In the genomic region with DNA sequence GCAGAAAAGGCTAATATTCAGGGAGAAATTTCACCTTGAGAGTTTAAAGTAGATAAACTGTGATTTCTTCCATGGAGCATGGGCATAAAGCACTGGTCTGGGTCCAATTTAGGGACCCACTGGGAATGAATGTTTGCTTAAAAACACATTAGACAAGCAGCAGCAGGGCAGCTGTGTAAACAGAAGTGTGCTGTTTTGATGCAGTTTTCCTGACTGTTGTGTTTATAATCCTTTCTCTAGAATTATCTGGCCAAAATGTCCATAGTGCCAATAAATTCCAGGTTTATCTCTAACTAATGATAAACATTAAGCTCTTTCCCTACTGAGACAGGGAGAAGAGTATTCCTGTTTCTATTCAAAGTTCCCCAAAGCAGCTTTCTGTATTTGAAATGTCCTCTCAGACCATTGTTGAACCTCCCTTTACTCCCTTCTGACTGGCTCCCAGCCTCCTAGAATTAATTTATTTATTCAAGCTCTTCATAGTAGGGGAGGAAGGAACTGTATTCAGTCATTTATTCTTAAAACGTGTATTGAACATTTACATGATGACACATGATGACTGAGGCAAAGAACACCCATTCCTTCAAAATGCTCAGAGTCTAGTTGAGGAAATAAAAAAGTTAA, we compare ENCODE assay signal across 8 cellular contexts. TPM values are rescaled to one million over a fixed set of nuclear protein-coding genes. Genes with fewer than 3 reads are reported as not detected.
DNase-seq lines count a peak whose midpoint lies in the region; ATAC-seq and TF ChIP-seq lines count a peak whose summit lies in the region.

No MANE protein-coding gene starts in this region.

- H3K36me3 ChIP-seq in IMR-90 (ENCODE audit: control insufficient read depth, insufficient read depth, low read length) (no peaks in the 10 kb centered on the region), iPS-18a (ENCODE audit: control insufficient read depth, low read depth, low read length) (no peaks in the 10 kb centered on the region), stomach smooth muscle (ENCODE audit: control insufficient read depth in 2 of 2, insufficient read depth in 2 of 2, low read length in 2 of 2) (no peaks in the 10 kb centered on the region)

- H3K4me1 ChIP-seq in IMR-90 (ENCODE audit: control insufficient read depth, insufficient read depth, low read length): peaks cover 14% of the 10 kb centered on the region
- H3K4me1 ChIP-seq in iPS-18a (ENCODE audit: control insufficient read depth, low read depth, low read length): peaks cover 12% of the 10 kb centered on the region
- H3K4me1 ChIP-seq in stomach smooth muscle (ENCODE audit: control insufficient read depth, insufficient read depth, low read length): peaks cover 5% of the 10 kb centered on the region

- no TSS peak for BruUV-seq in IMR-90 (replicated peaks; lab: Mats Ljungman, UMichigan)

- no peak for TF ChIP-seq RAD21 in IMR-90 (IDR thresholded peaks at IDR 0.05; ENCODE audit: low read length)

- H2BK20ac ChIP-seq in IMR-90 (ENCODE audit: low read depth, low read length): peak overlapping the region; percentile 99

- H3K9me3 ChIP-seq in IMR-90 (ENCODE audit: control insufficient read depth, insufficient read depth, low read length): no peaks in the 10 kb centered on the region
- H3K9me3 ChIP-seq in iPS-18a (ENCODE audit: control insufficient read depth, low read depth, low read length): no peaks in the 10 kb centered on the region
- H3K9me3 ChIP-seq in stomach smooth muscle (ENCODE audit: control insufficient read depth in 2 of 2, low read length in 2 of 2): no peaks in the 10 kb centered on the region

- TF ChIP-seq POLR2A in IMR-90 (IDR thresholded peaks at IDR 0.05; ENCODE audit: low read depth, low read length): no peak

- peak overlapping the region; percentile 70 for H3K27ac ChIP-seq in IMR-90 (ENCODE audit: insufficient read depth, low read length)
- peak overlapping the region; percentile 21 for H3K27ac ChIP-seq in iPS-18a (ENCODE audit: low read length)
- H3K27ac ChIP-seq in stomach smooth muscle (ENCODE audit: low read length): peak overlapping the region; percentile 53

- H3K4me3 ChIP-seq in IMR-90 (ENCODE audit: insufficient read depth, low read depth, low read length) (no peak overlapping the region), iPS-18a (ENCODE audit: low read length) (no peak overlapping the region), stomach smooth muscle (ENCODE audit: low read length in 2 of 2) (peak overlapping the region in 1 of 2 donors; percentile 16)

- peak overlapping the region; percentile 99 for H2BK15ac ChIP-seq in IMR-90 (ENCODE audit: low read depth, low read length)

- H2BK5ac ChIP-seq in IMR-90 (ENCODE audit: low read depth, low read length, poor library complexity, severe bottlenecking): peak overlapping the region; percentile 92

- peak overlapping the region; percentile 96 for H3K4ac ChIP-seq in IMR-90 (ENCODE audit: low read depth, low read length)

- peak overlapping the region; percentile 93; the same call in 1 of the 2 replicates for H3K23ac ChIP-seq in IMR-90 (ENCODE audit: low read depth, low read length)

- peak overlapping the region; percentile 98 for H2BK120ac ChIP-seq in IMR-90 (ENCODE audit: low read depth, low read length)

- no peak overlapping the region; the same call in 1 of the 2 replicates for H3K9ac ChIP-seq in IMR-90 (ENCODE audit: low read depth, low read length)
- H3K9ac ChIP-seq in iPS-18a (ENCODE audit: low read length): no peak overlapping the region
- H3K9ac ChIP-seq in stomach smooth muscle (ENCODE audit: low read length in 2 of 2): peak overlapping the region in 1 of 2 donors; percentile 21

- intact Hi-C loops in IMR-90 (cut with micrococcal nuclease): no loop called here

- CTCF ChIA-PET in IMR-90 (lab: Yijun Ruan, JAX): interaction anchor here (0.9 kb wide), 2 partner anchors 12 to 15 kb away, joined by 3 to 4 read pairs; no protein-coding TSS in a partner anchor

- WGBS in IMR-90 (ENCODE audit: extremely low coverage in 2 of 2, insufficient read length in 1 of 2), 2 experiments: no CpG with 5 or more reads among the region's 1 CpG

- peak overlapping the region; percentile 68 for H2AK9ac ChIP-seq in IMR-90 (replicated peaks; ENCODE audit: low read depth, low read length, poor library complexity)

- no peak for TF ChIP-seq CTCF in IMR-90 (conservative IDR thresholded peaks at IDR 0.05; ENCODE audit: low read depth, low read length)

- peak overlapping the region; percentile 60; the same call in 1 of the 2 replicates for H3K4me2 ChIP-seq in IMR-90 (ENCODE audit: low read depth, low read length)

- peak overlapping the region; percentile 91 for H4K91ac ChIP-seq in IMR-90 (ENCODE audit: insufficient read depth, low read depth, low read length)

- no peaks in the 10 kb centered on the region for H4K20me1 ChIP-seq in IMR-90 (ENCODE audit: insufficient read depth, low read length)

- DNase-seq in IMR-90 (peak; percentile 74), T-helper 1 cell (no peak), DMS79 treated with DMSO at 0.1 percent for 48 hours (lab: John Stamatoyannopoulos, UW) (no peak), hippocampal formation (lab: John Stamatoyannopoulos, UW) (no peak)

- ATAC-seq in IMR-90 (ENCODE audit: low read depth) (peak; percentile 46), SK-N-SH treated with all-trans-retinoic acid at 6 μM for 48 hours (peak; percentile 55), HG03159 (IDR thresholded peaks at IDR 0.05; ENCODE audit: unreplicated experiment) (no peak)

- H3K79me1 ChIP-seq in IMR-90 (ENCODE audit: low read depth in 1 of 2, low read length in 2 of 2): peaks cover 0 to 9% of the 10 kb centered on the region in 2 experiments; a peak in 1 of 4 replicates

- dilution Hi-C loops in IMR-90 (cut with HindIII; ENCODE audit: low sequenced_read_pairs, unreplicated experiment): no loop called here

- in situ Hi-C loops in IMR-90 (cut with MboI; ENCODE audit: low sequenced_read_pairs): no loop called here

- H3K27me3 ChIP-seq in IMR-90 (ENCODE audit: control insufficient read depth, insufficient read depth, low read length) (no peaks in the 10 kb centered on the region), iPS-18a (ENCODE audit: control insufficient read depth, insufficient read depth, low read length) (no peaks in the 10 kb centered on the region), stomach smooth muscle (ENCODE audit: control insufficient read depth in 1 of 2, insufficient read depth in 2 of 2, low read length in 2 of 2) (no peaks in the 10 kb centered on the region)

- H2AK5ac ChIP-seq in IMR-90 (ENCODE audit: low read depth, low read length): peak overlapping the region; percentile 92

- peak overlapping the region; percentile 82; the same call in 1 of the 2 replicates for H4K5ac ChIP-seq in IMR-90 (ENCODE audit: low read depth, low read length)

- H3K18ac ChIP-seq in IMR-90 (ENCODE audit: low read depth, low read length): peak overlapping the region; percentile 84; the same call in 1 of the 2 replicates

- H3K14ac ChIP-seq in IMR-90 (replicated peaks; ENCODE audit: low read depth, low read length): peak overlapping the region; percentile 95

- no peak overlapping the region for H2AFZ ChIP-seq in IMR-90 (replicated peaks; ENCODE audit: low read length, poor library complexity)

- peaks cover 11% of the 10 kb centered on the region; the same call in 1 of the 2 replicates for H3K9me1 ChIP-seq in IMR-90 (ENCODE audit: insufficient read depth, low read length)

- POLR2A ChIA-PET in IMR-90 (lab: Charles Lee; ENCODE audit: unreplicated experiment): no interaction called here

- H4K8ac ChIP-seq in IMR-90 (ENCODE audit: low read depth in 2 of 2, low read length in 2 of 2): peak overlapping the region; percentile 76 to 94

- peak overlapping the region; percentile 96 for H3K56ac ChIP-seq in IMR-90 (ENCODE audit: extremely low read depth, insufficient read depth, low read length)

TF ChIP-seq in IMR-90, 13 proteins besides CTCF, POLR2A, EP300 and RAD21 (continues in another document):
- TF ChIP-seq RFX5 (IDR thresholded peaks at IDR 0.05; ENCODE audit: low read depth, low read length): no peak
- TF ChIP-seq CHD1 (IDR thresholded peaks at IDR 0.05; ENCODE audit: low read depth, low read length): no peak
- no peak for TF ChIP-seq BHLHE40 (IDR thresholded peaks at IDR 0.05; ENCODE audit: low read depth, low read length)
- no peak for TF ChIP-seq CEBPB (IDR thresholded peaks at IDR 0.05; ENCODE audit: low read depth, low read length)
- TF ChIP-seq, protein P1, sequence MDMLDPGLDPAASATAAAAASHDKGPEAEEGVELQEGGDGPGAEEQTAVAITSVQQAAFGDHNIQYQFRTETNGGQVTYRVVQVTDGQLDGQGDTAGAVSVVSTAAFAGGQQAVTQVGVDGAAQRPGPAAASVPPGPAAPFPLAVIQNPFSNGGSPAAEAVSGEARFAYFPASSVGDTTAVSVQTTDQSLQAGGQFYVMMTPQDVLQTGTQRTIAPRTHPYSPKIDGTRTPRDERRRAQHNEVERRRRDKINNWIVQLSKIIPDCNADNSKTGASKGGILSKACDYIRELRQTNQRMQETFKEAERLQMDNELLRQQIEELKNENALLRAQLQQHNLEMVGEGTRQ (IDR thresholded peaks at IDR 0.05; ENCODE audit: low read depth, low read length): no peak
- no peak for TF ChIP-seq RCOR1 (IDR thresholded peaks at IDR 0.05; ENCODE audit: insufficient replicate concordance, low read length)

TF ChIP-seq in SK-N-SH treated with all-trans-retinoic acid at 6 μM for 48 hours, 23 proteins besides CTCF, POLR2A, EP300 and RAD21:
- TF ChIP-seq GLIS3 (CRISPR knock-in tag; IDR thresholded peaks at IDR 0.05) (no peak), TCF4 (CRISPR knock-in tag; IDR thresholded peaks at IDR 0.05; ENCODE audit: borderline replicate concordance) (peak; percentile 43; the same call in 1 of the 2 replicates), ESRRG (CRISPR knock-in tag; IDR thresholded peaks at IDR 0.05) (no peak), CSDC2 (CRISPR knock-in tag; IDR thresholded peaks at IDR 0.05) (no peak), ZC3H10 (CRISPR knock-in tag; IDR thresholded peaks at IDR 0.05) (no peak)

RNA-seq across cellular contexts. Expression of a gene that starts 7.0 kb away (rescaled TPM):
- under 0.01 TPM in 1 of 2 replicates, not detected in the other for total RNA-seq in IMR-90 (2012; rRNA removed)
- polyA plus RNA-seq in IMR-90 (2012; rRNA removed): not detected in 2 replicates
- not detected in 2 replicates for polyA plus RNA-seq in IMR-90 (2012; cell fraction: cytosol; rRNA removed)
- polyA plus RNA-seq in IMR-90 (2012; cell fraction: nucleus; rRNA removed; ENCODE audit: low replicate concordance): not detected in 2 replicates

RNA-seq across cellular contexts. Expression of a gene that starts 37.0 kb away (rescaled TPM):
- 232 and 366 TPM in 2 replicates for total RNA-seq in IMR-90 (2012; rRNA removed)
- 302 and 364 TPM in 2 replicates for polyA plus RNA-seq in IMR-90 (2012; rRNA removed)
- polyA plus RNA-seq in IMR-90 (2012; cell fraction: cytosol; rRNA removed): 212 and 271 TPM in 2 replicates
- 340 and 869 TPM in 2 replicates for polyA plus RNA-seq in IMR-90 (2012; cell fraction: nucleus; rRNA removed; ENCODE audit: low replicate concordance)
